26 cellular contexts compared by ENCODE assay signal in the genomic region with DNA sequence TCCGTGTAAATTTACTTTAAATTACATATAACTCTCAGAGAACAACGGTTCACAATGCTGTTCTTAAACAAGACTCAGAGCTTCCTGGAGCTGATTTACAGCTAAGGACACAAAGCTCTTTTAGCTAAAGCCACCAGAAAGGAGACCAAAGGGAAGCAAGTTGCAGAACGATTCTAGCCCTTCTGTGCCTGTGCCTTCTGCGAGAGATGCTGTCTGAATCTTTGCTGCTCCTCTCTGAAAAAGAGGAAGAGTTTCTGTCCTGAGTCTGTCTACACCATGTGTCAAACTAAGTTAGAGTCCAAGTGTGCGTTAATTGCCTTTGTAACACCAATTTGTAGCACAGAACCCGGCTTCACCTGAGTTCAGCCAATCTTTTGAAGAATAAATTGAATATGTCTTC.
"Had no signal": no experiment of that assay in that cellular context is flagged by ENCODE, and none has a peak within 500 bp of the region (broad histone marks: within the 10 kb centered on the region; RNA-seq: fewer than 3 reads in every experiment).

No MANE protein-coding gene starts in this region.

- DNase-seq: activated CD4-positive, alpha-beta memory T cell treated with anti-CD3 and anti-CD28 coated beads for 36 hours; activated CD4-positive, alpha-beta T cell treated with anti-CD3 and anti-CD28 coated beads, Interleukin-2, amount 10 ng/mL, durations not matched to agents 7 days and 5 days; activated CD4-positive, CD25-positive, alpha-beta regulatory T cell; activated CD8-positive, alpha-beta memory T cell treated with anti-CD3 and anti-CD28 coated beads for 24 hours; activated effector memory CD4-positive, alpha-beta T cell treated with anti-CD3 and anti-CD28 coated beads, Interleukin-2, amount 50 U/mL, for 16 hours; activated naive CD4-positive, alpha-beta T cell treated with anti-CD3 and anti-CD28 coated beads for 36 hours; activated T-cell treated with anti-CD3 and anti-CD28 coated beads, Interleukin-2, amount 50 U/mL, for 4 hours; amygdala; KG1; NCI-H1105 treated with DMSO at 0.1 percent for 48 hours; NCI-H1436 treated with DMSO at 0.1 percent for 48 hours; NCI-H187; NCI-H2081; NCI-H510A treated with DMSO at 0.1 percent for 48 hours; OCI-M1; RPMI8226; T-cell; T-helper 2 cell; T1000 had no signal

- H3K27ac Mint-ChIP-seq: activated CD4-positive, alpha-beta memory T cell treated with anti-CD3 and anti-CD28 coated beads for 36 hours; activated CD4-positive, alpha-beta T cell treated with anti-CD3 and anti-CD28 coated beads, Interleukin-2, amount 10 ng/mL, durations not matched to agents 7 days and 5 days; activated naive CD4-positive, alpha-beta T cell treated with anti-CD3 and anti-CD28 coated beads for 36 hours; activated naive CD8-positive, alpha-beta T cell; brain; T-cell had no signal

- ATAC-seq: activated T-cell treated with anti-CD3 and anti-CD28 coated beads, Interleukin-2, amount 50 U/mL, for 4 hours; Panc1; Right ventricle myocardium inferior; T-cell had no signal

- H3K4me3 Mint-ChIP-seq: activated CD4-positive, alpha-beta memory T cell treated with anti-CD3 and anti-CD28 coated beads for 36 hours; activated CD4-positive, alpha-beta T cell treated with anti-CD3 and anti-CD28 coated beads, Interleukin-2, amount 10 ng/mL, durations not matched to agents 7 days and 5 days; activated naive CD4-positive, alpha-beta T cell treated with anti-CD3 and anti-CD28 coated beads for 36 hours; activated naive CD8-positive, alpha-beta T cell; activated T-cell treated with anti-CD3 and anti-CD28 coated beads, Interleukin-2, amount 50 U/mL, for 4 hours; brain; central memory CD8-positive, alpha-beta T cell; T-cell had no signal

- H3K36me3 Mint-ChIP-seq: activated CD4-positive, alpha-beta memory T cell treated with anti-CD3 and anti-CD28 coated beads for 36 hours; activated naive CD8-positive, alpha-beta T cell; brain; T-cell had no signal

- H3K27ac ChIP-seq: SK-N-MC, VCaP had no signal

- H3K4me1 Mint-ChIP-seq: activated CD4-positive, alpha-beta T cell treated with anti-CD3 and anti-CD28 coated beads, Interleukin-2, amount 10 ng/mL, durations not matched to agents 7 days and 5 days; brain; central memory CD8-positive, alpha-beta T cell; T-cell had no signal

- H3K9me3 Mint-ChIP-seq: activated CD4-positive, alpha-beta T cell treated with anti-CD3 and anti-CD28 coated beads, Interleukin-2, amount 10 ng/mL, durations not matched to agents 7 days and 5 days; activated naive CD4-positive, alpha-beta T cell treated with anti-CD3 and anti-CD28 coated beads for 36 hours; activated T-cell treated with anti-CD3 and anti-CD28 coated beads, Interleukin-2, amount 50 U/mL, for 4 hours; central memory CD8-positive, alpha-beta T cell had no signal
